Comparison of ENCODE assay signal across 1 cellular context in the genomic region with DNA sequence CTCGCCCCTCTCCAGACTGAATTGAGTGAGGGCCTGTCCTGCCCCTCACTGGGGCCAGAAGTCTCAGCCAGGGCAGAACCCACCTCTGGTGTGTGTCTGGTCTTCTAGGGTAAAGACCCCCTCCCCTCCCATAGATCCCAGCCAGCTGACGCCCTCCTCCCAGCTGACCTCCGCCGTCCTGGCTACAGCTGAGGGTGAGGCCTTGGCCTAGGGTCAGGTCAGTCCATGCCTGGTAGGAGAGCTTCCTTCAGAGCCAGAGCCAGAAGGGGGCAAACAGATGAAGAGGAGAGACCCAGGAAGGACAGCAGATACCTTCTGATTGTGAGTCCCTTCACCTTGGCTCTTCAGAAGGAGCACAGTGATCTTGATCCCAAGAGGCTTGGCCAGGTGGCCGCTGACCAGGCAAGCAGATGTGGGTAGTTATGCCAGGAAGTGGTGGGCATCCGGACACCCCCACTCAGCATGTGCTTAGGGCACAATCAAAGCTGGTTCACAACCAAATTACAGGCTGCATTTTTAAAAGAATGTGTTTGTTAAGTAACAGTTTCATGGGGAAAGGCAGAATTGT.
TF ChIP-seq lines count a peak whose summit lies in the region.

No MANE protein-coding gene starts in this region.

TF ChIP-seq in K562, 482 proteins besides CTCF, POLR2A, EP300 and RAD21:
- TF ChIP-seq TRIM28 (IDR thresholded peaks at IDR 0.05) (no peak), ZNF311 (CRISPR knock-in tag; IDR thresholded peaks at IDR 0.05) (no peak), ZNF695 (CRISPR knock-in tag; IDR thresholded peaks at IDR 0.05) (no peak), NCOR1 (IDR thresholded peaks at IDR 0.05) (no peak), SUPT5H (IDR thresholded peaks at IDR 0.05) (no peak), SMAD3 (CRISPR knock-in tag; conservative IDR thresholded peaks at IDR 0.05) (no peak), ASH1L (IDR thresholded peaks at IDR 0.05; ENCODE audit: borderline replicate concordance, low read depth, partially characterized antibody) (no peak), NCOA4 (IDR thresholded peaks at IDR 0.05; ENCODE audit: partially characterized antibody) (no peak), POLR2H (tag; IDR thresholded peaks at IDR 0.05; ENCODE audit: low read depth) (no peak)
- TF ChIP-seq, protein P1, sequence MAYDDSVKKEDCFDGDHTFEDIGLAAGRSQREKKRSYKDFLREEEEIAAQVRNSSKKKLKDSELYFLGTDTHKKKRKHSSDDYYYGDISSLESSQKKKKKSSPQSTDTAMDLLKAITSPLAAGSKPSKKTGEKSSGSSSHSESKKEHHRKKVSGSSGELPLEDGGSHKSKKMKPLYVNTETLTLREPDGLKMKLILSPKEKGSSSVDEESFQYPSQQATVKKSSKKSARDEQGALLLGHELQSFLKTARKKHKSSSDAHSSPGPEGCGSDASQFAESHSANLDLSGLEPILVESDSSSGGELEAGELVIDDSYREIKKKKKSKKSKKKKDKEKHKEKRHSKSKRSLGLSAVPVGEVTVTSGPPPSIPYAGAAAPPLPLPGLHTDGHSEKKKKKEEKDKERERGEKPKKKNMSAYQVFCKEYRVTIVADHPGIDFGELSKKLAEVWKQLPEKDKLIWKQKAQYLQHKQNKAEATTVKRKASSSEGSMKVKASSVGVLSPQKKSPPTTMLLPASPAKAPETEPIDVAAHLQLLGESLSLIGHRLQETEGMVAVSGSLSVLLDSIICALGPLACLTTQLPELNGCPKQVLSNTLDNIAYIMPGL (CRISPR knock-in tag; IDR thresholded peaks at IDR 0.05): no peak
- TF ChIP-seq, protein P2, sequence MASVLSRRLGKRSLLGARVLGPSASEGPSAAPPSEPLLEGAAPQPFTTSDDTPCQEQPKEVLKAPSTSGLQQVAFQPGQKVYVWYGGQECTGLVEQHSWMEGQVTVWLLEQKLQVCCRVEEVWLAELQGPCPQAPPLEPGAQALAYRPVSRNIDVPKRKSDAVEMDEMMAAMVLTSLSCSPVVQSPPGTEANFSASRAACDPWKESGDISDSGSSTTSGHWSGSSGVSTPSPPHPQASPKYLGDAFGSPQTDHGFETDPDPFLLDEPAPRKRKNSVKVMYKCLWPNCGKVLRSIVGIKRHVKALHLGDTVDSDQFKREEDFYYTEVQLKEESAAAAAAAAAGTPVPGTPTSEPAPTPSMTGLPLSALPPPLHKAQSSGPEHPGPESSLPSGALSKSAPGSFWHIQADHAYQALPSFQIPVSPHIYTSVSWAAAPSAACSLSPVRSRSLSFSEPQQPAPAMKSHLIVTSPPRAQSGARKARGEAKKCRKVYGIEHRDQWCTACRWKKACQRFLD (CRISPR knock-in tag; IDR thresholded peaks at IDR 0.05): no peak
- TF ChIP-seq, protein P3, sequence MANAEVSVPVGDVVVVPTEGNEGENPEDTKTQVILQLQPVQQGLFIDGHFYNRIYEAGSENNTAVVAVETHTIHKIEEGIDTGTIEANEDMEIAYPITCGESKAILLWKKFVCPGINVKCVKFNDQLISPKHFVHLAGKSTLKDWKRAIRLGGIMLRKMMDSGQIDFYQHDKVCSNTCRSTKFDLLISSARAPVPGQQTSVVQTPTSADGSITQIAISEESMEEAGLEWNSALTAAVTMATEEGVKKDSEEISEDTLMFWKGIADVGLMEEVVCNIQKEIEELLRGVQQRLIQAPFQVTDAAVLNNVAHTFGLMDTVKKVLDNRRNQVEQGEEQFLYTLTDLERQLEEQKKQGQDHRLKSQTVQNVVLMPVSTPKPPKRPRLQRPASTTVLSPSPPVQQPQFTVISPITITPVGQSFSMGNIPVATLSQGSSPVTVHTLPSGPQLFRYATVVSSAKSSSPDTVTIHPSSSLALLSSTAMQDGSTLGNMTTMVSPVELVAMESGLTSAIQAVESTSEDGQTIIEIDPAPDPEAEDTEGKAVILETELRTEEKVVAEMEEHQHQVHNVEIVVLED (CRISPR knock-in tag; IDR thresholded peaks at IDR 0.05): no peak
- TF ChIP-seq, protein P4, sequence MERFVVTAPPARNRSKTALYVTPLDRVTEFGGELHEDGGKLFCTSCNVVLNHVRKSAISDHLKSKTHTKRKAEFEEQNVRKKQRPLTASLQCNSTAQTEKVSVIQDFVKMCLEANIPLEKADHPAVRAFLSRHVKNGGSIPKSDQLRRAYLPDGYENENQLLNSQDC (CRISPR knock-in tag; IDR thresholded peaks at IDR 0.05): no peak
- TF ChIP-seq, protein P5, sequence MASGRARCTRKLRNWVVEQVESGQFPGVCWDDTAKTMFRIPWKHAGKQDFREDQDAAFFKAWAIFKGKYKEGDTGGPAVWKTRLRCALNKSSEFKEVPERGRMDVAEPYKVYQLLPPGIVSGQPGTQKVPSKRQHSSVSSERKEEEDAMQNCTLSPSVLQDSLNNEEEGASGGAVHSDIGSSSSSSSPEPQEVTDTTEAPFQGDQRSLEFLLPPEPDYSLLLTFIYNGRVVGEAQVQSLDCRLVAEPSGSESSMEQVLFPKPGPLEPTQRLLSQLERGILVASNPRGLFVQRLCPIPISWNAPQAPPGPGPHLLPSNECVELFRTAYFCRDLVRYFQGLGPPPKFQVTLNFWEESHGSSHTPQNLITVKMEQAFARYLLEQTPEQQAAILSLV (tag; IDR thresholded peaks at IDR 0.05): no peak
- TF ChIP-seq, protein P6, sequence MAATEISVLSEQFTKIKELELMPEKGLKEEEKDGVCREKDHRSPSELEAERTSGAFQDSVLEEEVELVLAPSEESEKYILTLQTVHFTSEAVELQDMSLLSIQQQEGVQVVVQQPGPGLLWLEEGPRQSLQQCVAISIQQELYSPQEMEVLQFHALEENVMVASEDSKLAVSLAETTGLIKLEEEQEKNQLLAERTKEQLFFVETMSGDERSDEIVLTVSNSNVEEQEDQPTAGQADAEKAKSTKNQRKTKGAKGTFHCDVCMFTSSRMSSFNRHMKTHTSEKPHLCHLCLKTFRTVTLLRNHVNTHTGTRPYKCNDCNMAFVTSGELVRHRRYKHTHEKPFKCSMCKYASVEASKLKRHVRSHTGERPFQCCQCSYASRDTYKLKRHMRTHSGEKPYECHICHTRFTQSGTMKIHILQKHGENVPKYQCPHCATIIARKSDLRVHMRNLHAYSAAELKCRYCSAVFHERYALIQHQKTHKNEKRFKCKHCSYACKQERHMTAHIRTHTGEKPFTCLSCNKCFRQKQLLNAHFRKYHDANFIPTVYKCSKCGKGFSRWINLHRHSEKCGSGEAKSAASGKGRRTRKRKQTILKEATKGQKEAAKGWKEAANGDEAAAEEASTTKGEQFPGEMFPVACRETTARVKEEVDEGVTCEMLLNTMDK (IDR thresholded peaks at IDR 0.05; ENCODE audit: borderline replicate concordance, insufficient read depth, low read depth, low read length, poor library complexity, severe bottlenecking): no peak
- TF ChIP-seq, protein P7, sequence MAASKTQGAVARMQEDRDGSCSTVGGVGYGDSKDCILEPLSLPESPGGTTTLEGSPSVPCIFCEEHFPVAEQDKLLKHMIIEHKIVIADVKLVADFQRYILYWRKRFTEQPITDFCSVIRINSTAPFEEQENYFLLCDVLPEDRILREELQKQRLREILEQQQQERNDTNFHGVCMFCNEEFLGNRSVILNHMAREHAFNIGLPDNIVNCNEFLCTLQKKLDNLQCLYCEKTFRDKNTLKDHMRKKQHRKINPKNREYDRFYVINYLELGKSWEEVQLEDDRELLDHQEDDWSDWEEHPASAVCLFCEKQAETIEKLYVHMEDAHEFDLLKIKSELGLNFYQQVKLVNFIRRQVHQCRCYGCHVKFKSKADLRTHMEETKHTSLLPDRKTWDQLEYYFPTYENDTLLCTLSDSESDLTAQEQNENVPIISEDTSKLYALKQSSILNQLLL (CRISPR knock-in tag; IDR thresholded peaks at IDR 0.05; ENCODE audit: borderline replicate concordance): no peak
